Comparison of ENCODE assay signal across 30 cellular contexts in the genomic region with DNA sequence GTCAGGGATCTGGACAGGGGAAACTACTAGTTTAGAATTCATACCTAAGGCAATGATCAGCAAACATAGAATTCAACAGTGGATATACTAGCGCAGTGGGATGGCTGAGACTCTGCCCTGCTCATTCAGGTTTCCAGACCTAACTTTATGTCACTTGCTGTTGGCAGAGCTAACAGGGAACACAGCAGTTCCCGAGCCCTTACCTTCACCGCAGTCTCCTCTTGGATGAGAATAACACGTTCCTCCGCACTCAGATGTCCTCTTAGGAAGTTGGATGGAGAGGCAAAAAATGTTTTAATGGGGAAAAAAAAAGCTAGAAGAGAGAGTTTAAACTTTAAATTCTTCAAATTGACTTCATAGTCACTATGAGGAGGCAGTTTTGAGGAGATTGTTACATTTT.
"Had no signal": no experiment of that assay in that cellular context is flagged by ENCODE, and none has a peak within 500 bp of the region (broad histone marks: within the 10 kb centered on the region; RNA-seq: fewer than 3 reads in every experiment).

No MANE protein-coding gene starts in this region.

- DNase-seq: hippocampal formation; immature natural killer cell; kidney; left colon; left lung; lower lobe of right lung; mammary epithelial cell; mesenchymal stem cell; naive B cell; occipital lobe; right lobe of liver; stimulated activated CD4-positive, alpha-beta T cell treated with anti-CD3 and anti-CD28 coated beads, Interleukin-1b, Interleukin-23, amount 100 ng/mL, for 48 hours; stimulated activated CD4-positive, alpha-beta T cell treated with anti-CD3 and anti-CD28 coated beads, Interleukin-2, amount 100 ng/mL, for 48 hours; stimulated activated CD4-positive, alpha-beta T cell treated with anti-CD3 and anti-CD28 coated beads, Interleukin-4, amount 100 ng/mL, for 4 hours; stimulated activated CD8-positive, alpha-beta memory T cell treated with anti-CD3 and anti-CD28 coated beads, Interleukin-4, amount 100 ng/mL, for 48 hours; stimulated activated naive B cell treated with anti-CD40 and anti-IgM and Interleukin-4, amounts not matched to agents 10 μg/mL and 1 μg/mL and 100 μg/mL, for 72 hours; stimulated activated naive CD8-positive, alpha-beta T cell treated with anti-CD3 and anti-CD28 coated beads, Interleukin-15, Interleukin-2, amounts not matched to agents 100 U/mL and 50 U/mL, for 24 hours; stomach; testis; thyroid gland; transverse colon; upper lobe of left lung had no signal

- FAIRE-seq: islet of Langerhans, kidney had no signal

- H3K27ac ChIP-seq: left lung, lower lobe of right lung, neutrophil, parathyroid adenoma, right atrium auricular region, right lobe of liver, stomach, testis, thyroid gland, transverse colon, upper lobe of left lung had no signal

- H3K9me3 Mint-ChIP-seq: mesothelial cell of epicardium; naive B cell; natural killer cell treated with Interleukin-12 subunit alpha and Interleukin-12 subunit beta and Interleukin-15 and Interleukin-18, amount 100 ng/mL, for 72 hours; neural crest cell; stimulated activated naive B cell treated with anti-CD40 and anti-IgM and Interleukin-4, amounts not matched to agents 10 μg/mL and 1 μg/mL and 100 μg/mL, for 72 hours had no signal

- H3K4me3 Mint-ChIP-seq: immature natural killer cell; mesothelial cell of epicardium; naive B cell; natural killer cell treated with Interleukin-12 subunit alpha and Interleukin-12 subunit beta and Interleukin-15 and Interleukin-18, amount 100 ng/mL, for 72 hours; neural crest cell; stimulated activated naive B cell treated with anti-CD40 and anti-IgM and Interleukin-4, amounts not matched to agents 10 μg/mL and 1 μg/mL and 100 μg/mL, for 72 hours had no signal

- H3K27me3 Mint-ChIP-seq: naive B cell; natural killer cell treated with Interleukin-12 subunit alpha and Interleukin-12 subunit beta and Interleukin-15 and Interleukin-18, amount 100 ng/mL, for 72 hours had no signal

- H3K4me3 ChIP-seq: left lung, lower lobe of right lung, right atrium auricular region, right lobe of liver, smooth muscle cell, stomach, testis, thyroid gland, transverse colon, upper lobe of left lung had no signal

- H3K36me3 Mint-ChIP-seq: immature natural killer cell; mesothelial cell of epicardium; naive B cell; natural killer cell treated with Interleukin-12 subunit alpha and Interleukin-12 subunit beta and Interleukin-15 and Interleukin-18, amount 100 ng/mL, for 72 hours; stimulated activated naive B cell treated with anti-CD40 and anti-IgM and Interleukin-4, amounts not matched to agents 10 μg/mL and 1 μg/mL and 100 μg/mL, for 72 hours had no signal

- H3K27ac Mint-ChIP-seq: immature natural killer cell; mesothelial cell of epicardium; naive B cell; natural killer cell treated with Interleukin-12 subunit alpha and Interleukin-12 subunit beta and Interleukin-15 and Interleukin-18, amount 100 ng/mL, for 72 hours; stimulated activated naive B cell treated with anti-CD40 and anti-IgM and Interleukin-4, amounts not matched to agents 10 μg/mL and 1 μg/mL and 100 μg/mL, for 72 hours had no signal

- H3K9ac ChIP-seq: parathyroid adenoma had no signal

- H3K4me2 ChIP-seq: smooth muscle cell had no signal

- ATAC-seq: left colon; left lung; lower lobe of right lung; natural killer cell treated with Interleukin-12 subunit alpha and Interleukin-12 subunit beta and Interleukin-15 and Interleukin-18, amount 100 ng/mL, for 72 hours; right lobe of liver; stimulated activated naive B cell treated with anti-CD40 and anti-IgM and Interleukin-4, amounts not matched to agents 10 μg/mL and 1 μg/mL and 100 μg/mL, for 72 hours; stimulated activated naive CD8-positive, alpha-beta T cell treated with anti-CD3 and anti-CD28 coated beads, Interleukin-15, Interleukin-2, amounts not matched to agents 100 U/mL and 50 U/mL, for 24 hours had no signal

- H2AFZ ChIP-seq: parathyroid adenoma had no signal

- H3K4me1 Mint-ChIP-seq: immature natural killer cell; naive B cell; neural crest cell; stimulated activated naive B cell treated with anti-CD40 and anti-IgM and Interleukin-4, amounts not matched to agents 10 μg/mL and 1 μg/mL and 100 μg/mL, for 72 hours had no signal

- H3K27me3 ChIP-seq: left lung, neutrophil, right atrium auricular region, stomach, testis, thyroid gland, transverse colon, upper lobe of left lung had no signal

- H3K79me2 ChIP-seq: parathyroid adenoma had no signal

- H3K36me3 ChIP-seq: left lung, lower lobe of right lung, neutrophil, right atrium auricular region, right lobe of liver, stomach, thyroid gland, transverse colon, upper lobe of left lung had no signal

- H3K4me1 ChIP-seq: left lung, lower lobe of right lung, parathyroid adenoma, right atrium auricular region, right lobe of liver, stomach, testis, thyroid gland, transverse colon, upper lobe of left lung had no signal

- H3K9me3 ChIP-seq: left lung, lower lobe of right lung, neutrophil, right atrium auricular region, right lobe of liver, stomach, testis, thyroid gland, transverse colon, upper lobe of left lung had no signal
